ENCODE assay signal across 20 cellular contexts in genomic region chr6:168968801-168969200, GRCh38.
"Had no signal": no experiment of that assay in that cellular context is flagged by ENCODE, and none has a peak within 500 bp of the region (broad histone marks: within the 10 kb centered on the region; RNA-seq: fewer than 3 reads in every experiment).

No MANE protein-coding gene starts in this region.

- H3K4me3 ChIP-seq: ascending aorta, coronary artery, dorsolateral prefrontal cortex, gastrocnemius medialis had no signal

- H3K4me1 ChIP-seq: foreskin keratinocyte had no signal

- H3K9me3 ChIP-seq: ascending aorta, gastrocnemius medialis had no signal

- H3K27me3 ChIP-seq: ascending aorta, dorsolateral prefrontal cortex, foreskin keratinocyte, gastrocnemius medialis had no signal

- FAIRE-seq: bronchial epithelial cell had no signal

- H3K36me3 ChIP-seq: ascending aorta, gastrocnemius medialis had no signal

- DNase-seq: activated CD4-positive, alpha-beta T cell treated with anti-CD3 and anti-CD28 coated beads for 36 hours; activated CD4-positive, alpha-beta T cell treated with anti-CD3 and anti-CD28 coated beads, Interleukin-2, amount 10 ng/mL, durations not matched to agents 24 days and 14 days; activated CD4-positive, CD25-positive, alpha-beta regulatory T cell; activated CD4-positive, CD25-positive, alpha-beta regulatory T cell treated with anti-CD3 and anti-CD28 coated beads, Interleukin-2, amount 50 U/mL, for 72 hours; activated CD8-positive, alpha-beta memory T cell treated with anti-CD3 and anti-CD28 coated beads, Interleukin-2, amount 10 ng/mL, durations not matched to agents 7 days and 5 days; activated CD8-positive, alpha-beta memory T cell treated with anti-CD3 and anti-CD28 coated beads, Interleukin-2, amount 50 U/mL, for 4 hours; activated CD8-positive, alpha-beta T cell treated with anti-CD3 and anti-CD28 coated beads, Interleukin-2, amount 10 ng/mL, durations not matched to agents 7 days and 5 days; activated effector memory CD4-positive, alpha-beta T cell treated with anti-CD3 and anti-CD28 coated beads, Interleukin-2, amount 50 U/mL, for 16 hours; activated naive CD4-positive, alpha-beta T cell treated with anti-CD3 and anti-CD28 coated beads, Interleukin-2, amount 10 ng/mL, durations not matched to agents 7 days and 5 days; activated naive CD8-positive, alpha-beta T cell treated with anti-CD3 and anti-CD28 coated beads, Interleukin-2, amount 10 ng/mL, durations not matched to agents 7 days and 5 days; activated T-cell treated with anti-CD3 and anti-CD28 coated beads, Interleukin-2, amount 50 U/mL, for 1 hour; activated T-cell treated with anti-CD3 and anti-CD28 coated beads, Interleukin-2, amount 50 U/mL, for 48 hours; dorsolateral prefrontal cortex; endodermal cell; glutamatergic neuron had no signal

- H3K27ac ChIP-seq: foreskin keratinocyte, gastrocnemius medialis had no signal
